In the genomic region with DNA sequence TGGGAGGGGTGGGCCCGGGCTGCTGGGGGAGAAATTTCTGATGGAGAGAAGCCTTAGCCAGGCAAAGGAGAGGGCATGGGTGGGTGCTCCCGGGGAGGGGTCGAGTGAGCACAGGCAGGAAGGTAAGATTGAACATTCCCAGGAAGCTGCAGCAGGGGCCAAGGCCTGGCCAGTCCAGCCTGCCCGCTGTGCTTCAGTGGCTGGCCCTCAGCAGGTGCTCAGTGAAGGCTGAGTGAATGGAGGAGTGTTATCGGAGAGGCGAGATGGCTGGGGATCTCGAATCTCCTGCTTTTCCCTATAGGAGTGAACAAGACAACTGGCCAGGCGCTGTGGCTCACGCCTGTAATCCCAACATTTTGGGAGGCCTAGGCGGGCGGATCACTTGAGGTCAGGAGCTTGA, we compare ENCODE assay signal across 18 cellular contexts. TPM values are rescaled to one million over a fixed set of nuclear protein-coding genes. Genes with fewer than 3 reads are reported as not detected.
DNase-seq lines count a peak whose midpoint lies in the region; ATAC-seq, FAIRE-seq and TF ChIP-seq lines count a peak whose summit lies in the region.
"Had no signal": no experiment of that assay in that cellular context is flagged by ENCODE, and none has a peak within 500 bp of the region (broad histone marks: within the 10 kb centered on the region; RNA-seq: fewer than 3 reads in every experiment).

No MANE protein-coding gene starts in this region.

- H2AFZ ChIP-seq in H1 (ENCODE audit: low read length) = no peak overlapping the region

- no peak overlapping the region for H2BK12ac ChIP-seq in H1 (ENCODE audit: low read depth, low read length)

- H3K9ac ChIP-seq in H1 (replicated peaks in 1 of 4; ENCODE audit: extremely low read depth in 1 of 4, low read depth in 3 of 4, low read length in 3 of 4) = no peak overlapping the region

- TF ChIP-seq CTCF in H1 (IDR thresholded peaks at IDR 0.05; ENCODE audit: control extremely low read depth in 1 of 3, insufficient read depth in 1 of 3, low read depth in 1 of 3, low read length in 3 of 3) (no peak), osteocyte (IDR thresholded peaks at IDR 0.05) (no peak), vagina (IDR thresholded peaks at IDR 0.05) (no peak), coronary artery (IDR thresholded peaks at IDR 0.05) (no peak)

- H3K27ac Mint-ChIP-seq in activated CD4-positive, alpha-beta T cell treated with anti-CD3 and anti-CD28 coated beads for 36 hours = peak overlapping the region; percentile 13
- peak overlapping the region; percentile 96 for H3K27ac Mint-ChIP-seq in osteocyte (ENCODE audit: unreplicated experiment)

- H3K36me3 ChIP-seq in H1 (ENCODE audit: control insufficient read depth in 2 of 4, insufficient read depth in 4 of 4, low read length in 3 of 4) (no peaks in the 10 kb centered on the region), vagina (no peaks in the 10 kb centered on the region)

- H4K5ac ChIP-seq in H1 (ENCODE audit: insufficient read length, low read depth, low read length) = no peak overlapping the region

- no peak for DNase-seq in activated CD4-positive, alpha-beta T cell treated with anti-CD3 and anti-CD28 coated beads for 36 hours
- DNase-seq in activated CD4-positive, alpha-beta T cell treated with anti-CD3 and anti-CD28 coated beads for 1 hour = no peak
- DNase-seq in H1 (ENCODE audit: low read depth in 1 of 2, low spot score in 2 of 2) (no peak), osteocyte (ENCODE audit: extremely low spot score, unreplicated experiment) (no peak), vagina (ENCODE audit: extremely low spot score in 2 of 2) (no peak), activated T-cell treated with anti-CD3 and anti-CD28 coated beads for 4 hours (no peak), coronary artery (ENCODE audit: low spot score) (no peak), RPMI8226 (no peak)
- DNase-seq: 8988T, COR-L47, DMS153, NCI-H1048, NCI-H146, NCI-H2107, NCI-H226, NCI-H526 had no signal

- POLR2A ChIA-PET in activated CD4-positive, alpha-beta T cell treated with anti-CD3 and anti-CD28 coated beads for 36 hours (lab: Charles Lee) = no interaction called here
- POLR2A ChIA-PET in H1 (lab: Charles Lee; ENCODE audit: partially characterized antibody) = interaction anchor here (0.6 kb wide), 1 partner anchor 165 kb away, joined by 3 read pairs; no protein-coding TSS in a partner anchor

- H3K14ac ChIP-seq in H1 (ENCODE audit: insufficient read length) = no peak overlapping the region

- CTCF ChIA-PET in activated CD4-positive, alpha-beta T cell treated with anti-CD3 and anti-CD28 coated beads for 36 hours (lab: Charles Lee) = no interaction called here
- CTCF ChIA-PET in H1 (lab: Charles Lee; ENCODE audit: partially characterized antibody) = no interaction called here

- H3K36me3 Mint-ChIP-seq in activated CD4-positive, alpha-beta T cell treated with anti-CD3 and anti-CD28 coated beads for 36 hours (ENCODE audit: low read depth) = no peaks in the 10 kb centered on the region
- peaks cover 4% of the 10 kb centered on the region for H3K36me3 Mint-ChIP-seq in osteocyte (ENCODE audit: unreplicated experiment)

- ATAC-seq in activated CD4-positive, alpha-beta T cell treated with anti-CD3 and anti-CD28 coated beads for 36 hours = no peak
- ATAC-seq: K562 had no signal

- 85% methylated on average over 11 of the region's 11 CpGs; no CpG with 5 or more reads in 1 of the 2 experiments for WGBS in H1 (ENCODE audit: extremely low coverage in 1 of 2, insufficient coverage in 1 of 2, insufficient read length in 1 of 2, insufficient replicate concordance in 2 of 2, low coverage in 1 of 2, low lambda C conversion rate in 2 of 2, missing lambda C conversion rate in 1 of 2), 2 experiments

- no peak overlapping the region for H2BK5ac ChIP-seq in H1 (ENCODE audit: low read depth, low read length)

- H3K4ac ChIP-seq in H1 (replicated peaks; ENCODE audit: insufficient read length, low read depth, low read length) = no peak overlapping the region

- H3K27me3 ChIP-seq in H1 (replicated peaks in 1 of 4; ENCODE audit: control insufficient read depth in 3 of 4, extremely low read depth in 1 of 4, insufficient read depth in 3 of 4, low read length in 3 of 4) (no peaks in the 10 kb centered on the region), vagina (no peaks in the 10 kb centered on the region)

- H3K79me1 ChIP-seq in H1 (ENCODE audit: low read depth, low read length) = peaks cover 3% of the 10 kb centered on the region; the same call in 1 of the 2 replicates

- H3K56ac ChIP-seq in H1 (replicated peaks; ENCODE audit: insufficient read length, low read depth, low read length) = no peak overlapping the region

- peaks cover 38% of the 10 kb centered on the region for H3K4me1 Mint-ChIP-seq in activated CD4-positive, alpha-beta T cell treated with anti-CD3 and anti-CD28 coated beads for 36 hours
- peaks cover 64% of the 10 kb centered on the region for H3K4me1 Mint-ChIP-seq in osteocyte (ENCODE audit: unreplicated experiment)

- no peaks in the 10 kb centered on the region for H3K9me3 ChIP-seq in H1 (ENCODE audit: insufficient read depth in 2 of 2, low read depth in 1 of 2, low read length in 1 of 2)
- H3K9me3 ChIP-seq in vagina = no peaks in the 10 kb centered on the region

- no peak overlapping the region for H3K18ac ChIP-seq in H1 (ENCODE audit: extremely low read depth, low read length)

- TF ChIP-seq POLR2A in H1 (IDR thresholded peaks at IDR 0.05; ENCODE audit: control extremely low read depth in 1 of 2, low read depth in 2 of 2, low read length in 2 of 2) (no peak), vagina (IDR thresholded peaks at IDR 0.05) (no peak)

- H3K4me3 ChIP-seq in H1 (ENCODE audit: extremely low read depth in 1 of 4, insufficient read depth in 2 of 4, low read depth in 3 of 4, low read length in 4 of 4) (no peak overlapping the region), vagina (no peak overlapping the region), coronary artery (no peak overlapping the region)
- H3K4me3 ChIP-seq: K562 had no signal

- H3K23me2 ChIP-seq in H1 (ENCODE audit: low read depth, low read length) = no peaks in the 10 kb centered on the region

- H4K8ac ChIP-seq in H1 (ENCODE audit: extremely low read depth, insufficient read depth, low read length) = no peak overlapping the region

- no peak for TF ChIP-seq EP300 in H1 (IDR thresholded peaks at IDR 0.05; ENCODE audit: borderline replicate concordance in 1 of 2, low read depth in 2 of 2, low read length in 2 of 2)

- no peaks in the 10 kb centered on the region for H3K9me3 Mint-ChIP-seq in activated CD4-positive, alpha-beta T cell treated with anti-CD3 and anti-CD28 coated beads for 36 hours (ENCODE audit: low read depth)
- no peaks in the 10 kb centered on the region for H3K9me3 Mint-ChIP-seq in osteocyte (ENCODE audit: unreplicated experiment)

- no peak overlapping the region for H2BK15ac ChIP-seq in H1 (ENCODE audit: low read length)

- H4K20me1 ChIP-seq in H1 (replicated peaks in 1 of 2; ENCODE audit: control insufficient read depth in 1 of 2, insufficient read depth in 2 of 2, low read length in 2 of 2) = peaks cover 0 to 5% of the 10 kb centered on the region in 2 experiments

- intact Hi-C loops in activated CD4-positive, alpha-beta T cell treated with anti-CD3 and anti-CD28 coated beads for 36 hours (cut with DNase I, micrococcal nuclease) = no loop called here
- intact Hi-C loops in vagina (cut with DNase I) = no loop called here

- H4K91ac ChIP-seq in H1 (replicated peaks; ENCODE audit: insufficient read length, low read length) = no peak overlapping the region

- H3K27ac ChIP-seq in H1 (ENCODE audit: low read depth, low read length) (no peak overlapping the region), vagina (peak overlapping the region; percentile 16), coronary artery (peak overlapping the region in 1 of 2 donors; percentile 54)
- H3K27ac ChIP-seq: HL-60 had no signal

- peak overlapping the region; percentile 86; the same call in 1 of the 2 replicates for H2AK5ac ChIP-seq in H1 (ENCODE audit: low read depth, low read length)

- H2BK20ac ChIP-seq in H1 (ENCODE audit: low read length) = no peak overlapping the region

- TF ChIP-seq RAD21 in H1 (IDR thresholded peaks at IDR 0.05 in 1 of 2, conservative IDR thresholded peaks at IDR 0.05 in 1 of 2; ENCODE audit: low read depth in 2 of 2, low read length in 2 of 2) = no peak

- H3K4me3 Mint-ChIP-seq in activated CD4-positive, alpha-beta T cell treated with anti-CD3 and anti-CD28 coated beads for 36 hours = no peak overlapping the region
- H3K4me3 Mint-ChIP-seq in osteocyte (ENCODE audit: unreplicated experiment) = no peak overlapping the region

- H3K79me2 ChIP-seq in H1 (ENCODE audit: control insufficient read depth in 1 of 2, insufficient read depth in 2 of 2, low read length in 2 of 2) = no peaks in the 10 kb centered on the region; a peak in 1 of 4 replicates

- H3K23ac ChIP-seq in H1 (ENCODE audit: insufficient read length) = no peak overlapping the region

- no peak for FAIRE-seq in H1 (lab: Jason Lieb, UNC)
- FAIRE-seq: K562 had no signal

- H3K4me2 ChIP-seq in H1 (ENCODE audit: insufficient read depth in 1 of 2, low read depth in 2 of 2, low read length in 2 of 2) = no peak overlapping the region

- no peaks in the 10 kb centered on the region for H3K27me3 Mint-ChIP-seq in activated CD4-positive, alpha-beta T cell treated with anti-CD3 and anti-CD28 coated beads for 36 hours
- H3K27me3 Mint-ChIP-seq in osteocyte (ENCODE audit: unreplicated experiment) = no peaks in the 10 kb centered on the region

- H3K4me1 ChIP-seq in H1 (replicated peaks in 1 of 4; ENCODE audit: control insufficient read depth in 3 of 4, insufficient read depth in 4 of 4, low read length in 3 of 4) (peaks cover 0 to 9% (median 3%) of the 10 kb centered on the region in 4 experiments; a peak in 4 of 7 replicates), vagina (peaks cover 56% of the 10 kb centered on the region)

- no peak overlapping the region for H2BK120ac ChIP-seq in H1 (replicated peaks; ENCODE audit: low read depth, low read length)

TF ChIP-seq in H1, 55 proteins besides CTCF, POLR2A, EP300 and RAD21 (continues in another document):
- TF ChIP-seq CBX5 (IDR thresholded peaks at IDR 0.05; ENCODE audit: low read depth, low read length) = no peak
- no peak for TF ChIP-seq SRF (IDR thresholded peaks at IDR 0.05; ENCODE audit: low read depth, low read length)
- TF ChIP-seq PHF8 (conservative IDR thresholded peaks at IDR 0.05; ENCODE audit: low read depth, low read length) = no peak
- TF ChIP-seq SP4 (IDR thresholded peaks at IDR 0.05; ENCODE audit: low read length) = no peak

RNA-seq across cellular contexts. Expression of gene SPSB1, which starts 20.9 kb away (rescaled TPM):
- 1 to 10 TPM; 5.7 to 6.8 TPM for total RNA-seq in activated CD4-positive, alpha-beta T cell treated with anti-CD3 and anti-CD28 coated beads for 36 hours
- total RNA-seq in H1 (2021; fragmentation: NEBNext Ultra II Directional; extraction: Animal tissue kit (Norgen Biotek cat#: 25700)) = 4.0 and 5.3 TPM in 2 replicates
- polyA plus RNA-seq in H1 (2011; rRNA removed) = 6.4 and 8.2 TPM in 2 replicates
- 5.0 TPM for polyA plus RNA-seq in H1 (2011; cell fraction: cytosol; rRNA removed)
- 5.0 TPM for polyA plus RNA-seq in H1 (2011; cell fraction: nucleus; rRNA removed)
- 3.3 to 5.5 TPM (median 4.1 TPM) in 4 replicates for polyA plus RNA-seq in H1 (2012, experiment 1 of 2)
- polyA plus RNA-seq in H1 (2012, experiment 2 of 2) = 4.3 TPM
- polyA plus RNA-seq in H1 (2013, experiment 1 of 2) = 2.6 TPM
- polyA plus RNA-seq in H1 (2013, experiment 2 of 2) = 2.9 TPM
- 5.3 and 7.5 TPM in 2 replicates for polyA minus RNA-seq in H1 (2011; rRNA and poly(A)+ RNA removed)
- 4.0 TPM for polyA minus RNA-seq in H1 (2011; cell fraction: cytosol; rRNA and poly(A)+ RNA removed)
- polyA minus RNA-seq in H1 (2011; cell fraction: nucleus; rRNA and poly(A)+ RNA removed) = 2.9 TPM
- 52.8 and 63.2 TPM in 2 replicates for total RNA-seq in osteocyte
- total RNA-seq in vagina = 40.0 TPM
